ENCODE assay signal across 20 cellular contexts in the genomic region with DNA sequence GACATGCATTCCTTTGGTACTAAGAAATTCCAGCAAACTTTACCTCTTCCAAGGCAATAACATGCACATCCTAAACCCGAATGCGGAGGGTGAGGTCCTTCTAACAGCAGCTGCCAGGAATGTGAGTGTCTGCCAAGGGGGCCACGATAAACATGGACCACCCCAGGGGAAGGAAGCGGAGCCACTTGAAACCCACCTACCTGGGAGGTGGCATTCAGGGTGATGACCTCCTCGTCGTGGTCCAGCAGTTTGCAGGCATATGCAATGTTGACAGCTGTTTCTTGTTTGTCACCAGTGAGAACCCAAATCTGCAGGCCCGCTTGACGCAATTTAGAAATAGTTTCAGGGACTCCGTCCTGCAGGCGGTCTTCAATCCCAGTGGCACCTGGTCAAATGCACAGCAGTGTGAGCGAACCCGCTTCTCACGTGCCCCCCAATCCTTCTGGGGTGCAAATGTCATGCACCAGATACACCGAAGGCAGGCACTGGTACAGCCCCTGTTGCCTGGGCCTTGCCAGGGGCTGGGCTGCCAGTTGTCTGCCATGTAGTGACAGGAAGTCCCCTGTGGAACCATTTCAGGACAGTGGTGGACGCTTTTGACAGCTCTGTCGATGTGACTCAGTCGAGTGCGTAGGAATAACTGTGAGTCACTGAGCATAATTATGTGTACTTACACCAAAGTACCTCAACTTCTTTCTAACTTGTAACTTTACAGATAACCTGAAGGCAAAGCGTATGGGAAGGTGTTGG.
DNase-seq lines count a peak whose midpoint lies in the region; ATAC-seq, FAIRE-seq and TF ChIP-seq lines count a peak whose summit lies in the region.
"Had no signal": no experiment of that assay in that cellular context is flagged by ENCODE, and none has a peak within 500 bp of the region (broad histone marks: within the 10 kb centered on the region; RNA-seq: fewer than 3 reads in every experiment).

No MANE protein-coding gene starts in this region.

- H3K27ac ChIP-seq in astrocyte (ENCODE audit: low read depth, low read length): no peak overlapping the region
- H3K27ac ChIP-seq: 22Rv1, C4-2B had no signal

- H3K36me3 Mint-ChIP-seq in activated T-cell treated with anti-CD3 and anti-CD28 coated beads, Interleukin-2, amount 50 U/mL, for 24 hours (ENCODE audit: low read depth): peaks cover 82% of the 10 kb centered on the region
- peaks cover 29% of the 10 kb centered on the region for H3K36me3 Mint-ChIP-seq in activated T-cell treated with anti-CD3 and anti-CD28 coated beads, Interleukin-2, amount 50 U/mL, for 4 hours (ENCODE audit: insufficient read depth)
- H3K36me3 Mint-ChIP-seq in astrocyte (ENCODE audit: low read depth, unreplicated experiment): peaks cover 12% of the 10 kb centered on the region

- H4K20me1 ChIP-seq in astrocyte (ENCODE audit: insufficient read depth, low read length): no peaks in the 10 kb centered on the region

- H3K4me1 Mint-ChIP-seq in activated T-cell treated with anti-CD3 and anti-CD28 coated beads, Interleukin-2, amount 50 U/mL, for 24 hours (ENCODE audit: low read depth): no peaks in the 10 kb centered on the region
- H3K4me1 Mint-ChIP-seq in activated T-cell treated with anti-CD3 and anti-CD28 coated beads, Interleukin-2, amount 50 U/mL, for 4 hours (ENCODE audit: low read depth): no peaks in the 10 kb centered on the region
- peaks cover 2% of the 10 kb centered on the region for H3K4me1 Mint-ChIP-seq in astrocyte (ENCODE audit: low read depth, unreplicated experiment)

- H3K36me3 ChIP-seq in astrocyte (ENCODE audit: insufficient read depth, low read length): peaks cover 4% of the 10 kb centered on the region

- peak; percentile 22 for DNase-seq in activated T-cell treated with anti-CD3 and anti-CD28 coated beads, Interleukin-2, amount 50 U/mL, for 24 hours
- no peak for DNase-seq in activated T-cell treated with anti-CD3 and anti-CD28 coated beads, Interleukin-2, amount 50 U/mL, for 4 hours
- DNase-seq in astrocyte (ENCODE audit: low read depth): peak; percentile 50
- peak; percentile 82 for DNase-seq in left kidney (ENCODE audit: low read depth, low spot score)
- peak; percentile 26 for DNase-seq in superior temporal gyrus (ENCODE audit: extremely low spot score)
- DNase-seq in RPMI8226: no peak
- no peak for DNase-seq in stimulated activated CD8-positive, alpha-beta memory T cell treated with anti-CD3 and anti-CD28 coated beads, Interleukin-4, amount 100 ng/mL, for 48 hours
- no peak for DNase-seq in activated CD4-positive, alpha-beta T cell treated with anti-CD3 and anti-CD28 coated beads for 48 hours
- DNase-seq: AML-193, DMS79, H9, NCI-H1105 treated with DMSO at 0.1 percent for 48 hours, NCI-H1694 treated with DMSO at 0.1 percent for 48 hours, NCI-H510A, NCI-H774 had no signal

- H3K4me3 ChIP-seq in astrocyte (ENCODE audit: insufficient read depth, low read depth, low read length): no peak overlapping the region
- H3K4me3 ChIP-seq: K562 had no signal

- H2AFZ ChIP-seq in astrocyte (ENCODE audit: low read depth, low read length): no peak overlapping the region

- no peak overlapping the region for H3K27ac Mint-ChIP-seq in activated T-cell treated with anti-CD3 and anti-CD28 coated beads, Interleukin-2, amount 50 U/mL, for 24 hours
- no peak overlapping the region for H3K27ac Mint-ChIP-seq in astrocyte (ENCODE audit: unreplicated experiment)
- H3K27ac Mint-ChIP-seq: H9 had no signal

- no peaks in the 10 kb centered on the region for H3K79me2 ChIP-seq in astrocyte (ENCODE audit: insufficient read depth, low read length)

- no peak overlapping the region for H3K4me3 Mint-ChIP-seq in activated T-cell treated with anti-CD3 and anti-CD28 coated beads, Interleukin-2, amount 50 U/mL, for 24 hours
- H3K4me3 Mint-ChIP-seq in activated T-cell treated with anti-CD3 and anti-CD28 coated beads, Interleukin-2, amount 50 U/mL, for 4 hours: no peak overlapping the region
- no peak overlapping the region for H3K4me3 Mint-ChIP-seq in astrocyte (ENCODE audit: unreplicated experiment)
- H3K4me3 Mint-ChIP-seq: H9 had no signal

- no peaks in the 10 kb centered on the region for H3K27me3 Mint-ChIP-seq in activated T-cell treated with anti-CD3 and anti-CD28 coated beads, Interleukin-2, amount 50 U/mL, for 24 hours
- no peaks in the 10 kb centered on the region for H3K27me3 Mint-ChIP-seq in activated T-cell treated with anti-CD3 and anti-CD28 coated beads, Interleukin-2, amount 50 U/mL, for 4 hours (ENCODE audit: low read depth)
- H3K27me3 Mint-ChIP-seq in astrocyte (ENCODE audit: low read depth, unreplicated experiment): peaks cover 8% of the 10 kb centered on the region

- no peaks in the 10 kb centered on the region for H3K9me3 Mint-ChIP-seq in activated T-cell treated with anti-CD3 and anti-CD28 coated beads, Interleukin-2, amount 50 U/mL, for 24 hours
- H3K9me3 Mint-ChIP-seq in activated T-cell treated with anti-CD3 and anti-CD28 coated beads, Interleukin-2, amount 50 U/mL, for 4 hours: no peaks in the 10 kb centered on the region
- no peaks in the 10 kb centered on the region for H3K9me3 Mint-ChIP-seq in astrocyte (ENCODE audit: unreplicated experiment)
- H3K9me3 Mint-ChIP-seq: H9 had no signal

- H3K4me2 ChIP-seq in astrocyte (ENCODE audit: low read length): no peak overlapping the region

- no peaks in the 10 kb centered on the region for H3K9me3 ChIP-seq in astrocyte (ENCODE audit: insufficient read depth, low read depth, low read length)

- TF ChIP-seq CTCF in astrocyte (IDR thresholded peaks at IDR 0.05; ENCODE audit: insufficient read depth, low read depth, low read length): no peak

- no peak for ATAC-seq in activated T-cell treated with anti-CD3 and anti-CD28 coated beads, Interleukin-2, amount 50 U/mL, for 4 hours
- ATAC-seq: K562 had no signal

- FAIRE-seq in astrocyte (lab: Jason Lieb, UNC): no peak
- FAIRE-seq: D721Med, G401.6, K562 had no signal

- H3K4me1 ChIP-seq in astrocyte (ENCODE audit: insufficient read depth, low read length): peaks cover 4% of the 10 kb centered on the region

- no peak overlapping the region for H3K9ac ChIP-seq in astrocyte (ENCODE audit: low read length)

- no peaks in the 10 kb centered on the region for H3K27me3 ChIP-seq in astrocyte (ENCODE audit: insufficient read depth, low read length)

Comparison
In these comparisons a context has a peak if more than half of its experiments do, and no peak if none do; other contexts are left out.
1. DNase-seq: peak in activated T-cell treated with anti-CD3 and anti-CD28 coated beads, Interleukin-2, amount 50 U/mL, for 24 hours (single experiment), astrocyte (single experiment), left kidney (single experiment) and superior temporal gyrus (single experiment); none in activated T-cell treated with anti-CD3 and anti-CD28 coated beads, Interleukin-2, amount 50 U/mL, for 4 hours (single experiment), RPMI8226 (single experiment), stimulated activated CD8-positive, alpha-beta memory T cell treated with anti-CD3 and anti-CD28 coated beads, Interleukin-4, amount 100 ng/mL, for 48 hours (single experiment) and activated CD4-positive, alpha-beta T cell treated with anti-CD3 and anti-CD28 coated beads for 48 hours (single experiment).